Comparison of ENCODE assay signal across 33 cellular contexts in the genomic region with DNA sequence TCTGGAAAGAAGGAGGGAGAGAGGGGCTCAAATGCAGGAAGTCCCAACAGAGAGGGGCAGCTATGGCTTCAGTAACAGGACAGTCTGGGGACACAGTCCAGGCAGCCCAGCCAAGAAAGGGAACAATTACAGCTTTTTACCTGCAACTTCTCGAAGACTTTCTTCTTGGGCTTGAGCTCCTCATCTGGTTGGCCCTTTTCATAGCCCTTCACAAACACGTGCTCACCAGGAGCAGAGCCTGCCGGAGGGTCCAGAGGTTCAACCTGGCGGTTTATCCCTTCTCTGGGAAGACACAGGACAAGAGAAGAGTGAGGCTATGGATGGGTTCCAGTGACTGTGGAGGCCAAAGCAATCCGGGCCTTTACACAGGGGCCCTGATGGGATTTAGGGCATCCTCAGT.
"Had no signal": no experiment of that assay in that cellular context is flagged by ENCODE, and none has a peak within 500 bp of the region (broad histone marks: within the 10 kb centered on the region; RNA-seq: fewer than 3 reads in every experiment).

No MANE protein-coding gene starts in this region.

- ATAC-seq: activated CD4-positive, CD25-positive, alpha-beta regulatory T cell treated with anti-CD3 and anti-CD28 coated beads, Interleukin-2, amount 50 U/mL, for 24 hours; activated T-helper 17 cell treated with anti-CD3 and anti-CD28 coated beads, Interleukin-2, amount 50 U/mL, for 72 hours; left cardiac atrium; naive thymus-derived CD8-positive, alpha-beta T cell had no signal

- H3K27ac Mint-ChIP-seq: activated CD4-positive, alpha-beta memory T cell treated with anti-CD3 and anti-CD28 coated beads for 36 hours; activated naive CD8-positive, alpha-beta T cell treated with anti-CD3 and anti-CD28 coated beads for 36 hours; activated T-helper 17 cell treated with anti-CD3 and anti-CD28 coated beads, Interleukin-2, amount 50 U/mL, for 72 hours; brain; neural progenitor cell; T-helper 1 cell treated with Interleukin-12 subunit alpha and Interleukin-12 subunit beta and Interleukin-4 antibody, amounts not matched to agents 30 μg/mL and 1 μg/mL, for 36 hours had no signal

- H2AFZ ChIP-seq: hepatocyte, neural progenitor cell, parathyroid adenoma had no signal

- H3K27me3 ChIP-seq: adrenal gland, ascending aorta, cardiac muscle cell, colonic mucosa, gastroesophageal sphincter, hepatocyte, neural progenitor cell, tibial nerve had no signal

- H3K4me1 ChIP-seq: ascending aorta, colonic mucosa, neural progenitor cell, parathyroid adenoma, psoas muscle had no signal

- H3K9ac ChIP-seq: neural progenitor cell, parathyroid adenoma had no signal

- H3K4me3 ChIP-seq: adrenal gland, ascending aorta, cardiac muscle cell, colonic mucosa, gastroesophageal sphincter, hepatocyte, neural progenitor cell, psoas muscle, smooth muscle cell, tibial nerve had no signal

- H3K79me2 ChIP-seq: hepatocyte, parathyroid adenoma had no signal

- H3K27ac ChIP-seq: ascending aorta, cardiac muscle cell, colonic mucosa, gastroesophageal sphincter, hepatocyte, neural progenitor cell, parathyroid adenoma, psoas muscle, tibial nerve, WERI-Rb-1 had no signal

- DNase-seq: activated CD4-positive, alpha-beta memory T cell treated with anti-CD3 and anti-CD28 coated beads for 36 hours; activated CD4-positive, alpha-beta T cell treated with anti-CD3 and anti-CD28 coated beads for 48 hours; activated CD8-positive, alpha-beta memory T cell treated with anti-CD3 and anti-CD28 coated beads, Interleukin-2, amount 50 U/mL, for 4 hours; activated gamma-delta T cell treated with Interleukin-2 at 50 U/mL for 16 hours; activated naive CD8-positive, alpha-beta T cell treated with anti-CD3 and anti-CD28 coated beads for 36 hours; activated T-cell treated with anti-CD3 and anti-CD28 coated beads, Interleukin-2, amount 50 U/mL, for 1 hour; adrenal gland; cerebellar nuclear complex; colonic mucosa; effector CD8-positive, alpha-beta T cell; islet precursor cell; left cardiac atrium; midbrain; naive thymus-derived CD8-positive, alpha-beta T cell; occipital lobe; psoas muscle; stimulated activated CD4-positive, alpha-beta T cell treated with anti-CD3 and anti-CD28 coated beads, Interleukin-1b, Interleukin-23, amount 100 ng/mL, for 48 hours; stimulated activated naive CD4-positive, alpha-beta T cell treated with Interleukin-2 at 50 U/mL for 16 hours; SW 1271; T1000; WERI-Rb-1 had no signal

- H3K4me3 Mint-ChIP-seq: activated CD4-positive, alpha-beta memory T cell treated with anti-CD3 and anti-CD28 coated beads for 36 hours; activated naive CD8-positive, alpha-beta T cell treated with anti-CD3 and anti-CD28 coated beads for 36 hours; activated T-helper 17 cell treated with anti-CD3 and anti-CD28 coated beads, Interleukin-2, amount 50 U/mL, for 72 hours; brain; naive thymus-derived CD8-positive, alpha-beta T cell; neural progenitor cell; T-helper 1 cell treated with Interleukin-12 subunit alpha and Interleukin-12 subunit beta and Interleukin-4 antibody, amounts not matched to agents 30 μg/mL and 1 μg/mL, for 36 hours had no signal

- H3K9me3 ChIP-seq: adrenal gland, ascending aorta, colonic mucosa, gastroesophageal sphincter, psoas muscle, tibial nerve had no signal

- H3K9me3 Mint-ChIP-seq: activated CD4-positive, alpha-beta memory T cell treated with anti-CD3 and anti-CD28 coated beads for 36 hours; activated naive CD8-positive, alpha-beta T cell treated with anti-CD3 and anti-CD28 coated beads for 36 hours; activated T-helper 17 cell treated with anti-CD3 and anti-CD28 coated beads, Interleukin-2, amount 50 U/mL, for 72 hours; brain; naive thymus-derived CD8-positive, alpha-beta T cell; neural progenitor cell; T-helper 1 cell treated with Interleukin-12 subunit alpha and Interleukin-12 subunit beta and Interleukin-4 antibody, amounts not matched to agents 30 μg/mL and 1 μg/mL, for 36 hours had no signal

- H3K27me3 Mint-ChIP-seq: activated CD4-positive, alpha-beta memory T cell treated with anti-CD3 and anti-CD28 coated beads for 36 hours; activated naive CD8-positive, alpha-beta T cell treated with anti-CD3 and anti-CD28 coated beads for 36 hours; activated T-helper 17 cell treated with anti-CD3 and anti-CD28 coated beads, Interleukin-2, amount 50 U/mL, for 72 hours; brain; naive thymus-derived CD8-positive, alpha-beta T cell had no signal

- H3K4me1 Mint-ChIP-seq: activated T-helper 17 cell treated with anti-CD3 and anti-CD28 coated beads, Interleukin-2, amount 50 U/mL, for 72 hours had no signal

- H3K4me2 ChIP-seq: hepatocyte, neural progenitor cell, smooth muscle cell had no signal
